12 cellular contexts compared by ENCODE assay signal in the genomic region with DNA sequence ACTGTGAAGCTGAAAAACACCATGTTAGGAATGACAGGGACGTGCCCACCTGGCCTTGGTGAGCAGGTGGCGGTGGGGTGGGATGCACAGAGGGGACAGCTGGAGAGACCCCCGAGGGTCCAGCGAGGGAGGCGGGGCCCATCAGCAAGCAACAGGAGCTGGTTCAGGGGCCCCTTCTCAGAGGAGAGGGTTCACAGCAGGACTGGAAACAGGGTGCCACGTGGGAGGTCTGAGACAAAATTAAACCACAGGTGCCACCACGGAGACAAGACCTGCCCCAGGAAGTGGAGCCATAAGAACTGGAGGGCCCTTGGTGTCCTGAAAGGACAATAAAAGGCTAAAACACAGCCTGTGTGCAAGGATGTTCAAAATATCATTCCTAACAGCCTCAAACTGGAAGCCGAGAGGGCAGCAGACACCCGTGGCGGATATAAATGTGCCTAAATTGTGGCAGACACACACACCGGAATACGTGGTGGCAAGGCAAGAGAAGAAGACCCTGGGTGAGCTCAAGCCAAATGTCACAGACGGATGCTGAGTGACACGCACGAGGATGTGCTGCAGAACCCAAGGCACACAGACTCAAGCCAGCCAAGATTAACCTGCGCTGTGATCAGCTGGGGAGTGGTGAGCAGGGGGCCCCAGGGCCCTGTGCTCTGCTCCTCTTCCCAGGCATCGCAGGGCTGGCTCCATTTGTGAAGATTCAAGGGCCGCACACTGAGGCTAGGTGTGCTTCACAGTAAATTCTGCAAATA. TPM values are rescaled to one million over a fixed set of nuclear protein-coding genes. Genes with fewer than 3 reads are reported as not detected.
DNase-seq lines count a peak whose midpoint lies in the region; ATAC-seq and TF ChIP-seq lines count a peak whose summit lies in the region.
"Had no signal": no experiment of that assay in that cellular context is flagged by ENCODE, and none has a peak within 500 bp of the region (broad histone marks: within the 10 kb centered on the region; RNA-seq: fewer than 3 reads in every experiment).

No MANE protein-coding gene starts in this region.

- no peak overlapping the region for H3K4me3 ChIP-seq in upper lobe of right lung
- H3K4me3 ChIP-seq: GM23248, left ventricle myocardium inferior had no signal

- H3K27me3 ChIP-seq in upper lobe of right lung: no peaks in the 10 kb centered on the region

- peaks cover 8% of the 10 kb centered on the region for H3K4me1 ChIP-seq in upper lobe of right lung

- no peaks in the 10 kb centered on the region for H3K9me3 ChIP-seq in upper lobe of right lung

- peak in 1 of 2 donors; percentile 6 for ATAC-seq in activated naive CD4-positive, alpha-beta T cell treated with anti-CD3 and anti-CD28 coated beads, Interleukin-2, amount 50 U/mL, for 72 hours
- peak; percentile 39 to 45 for ATAC-seq in naive thymus-derived CD8-positive, alpha-beta T cell
- ATAC-seq in upper lobe of right lung: no peak

- peaks cover 63 to 94% (median 93%) of the 10 kb centered on the region in 4 donors for H3K4me1 Mint-ChIP-seq in naive thymus-derived CD8-positive, alpha-beta T cell
- H3K4me1 Mint-ChIP-seq in mesothelial cell of epicardium (peaks cover 16% of the 10 kb centered on the region), chondrocyte (ENCODE audit: low read depth) (peaks cover 15% of the 10 kb centered on the region)

- H3K36me3 Mint-ChIP-seq in activated naive CD4-positive, alpha-beta T cell treated with anti-CD3 and anti-CD28 coated beads, Interleukin-2, amount 50 U/mL, for 72 hours: peaks cover 28 to 69% of the 10 kb centered on the region in 2 donors
- H3K36me3 Mint-ChIP-seq in naive thymus-derived CD8-positive, alpha-beta T cell: peaks cover 30 to 58% (median 44%) of the 10 kb centered on the region in 3 donors
- H3K36me3 Mint-ChIP-seq in mesothelial cell of epicardium (peaks cover 16% of the 10 kb centered on the region), chondrocyte (ENCODE audit: low read depth) (no peaks in the 10 kb centered on the region)

- H3K27me3 Mint-ChIP-seq in naive thymus-derived CD8-positive, alpha-beta T cell: no peaks in the 10 kb centered on the region
- no peaks in the 10 kb centered on the region for H3K27me3 Mint-ChIP-seq in mesothelial cell of epicardium (ENCODE audit: low read depth)
- H3K27me3 Mint-ChIP-seq in chondrocyte (ENCODE audit: low read depth): no peaks in the 10 kb centered on the region

- no peaks in the 10 kb centered on the region for H3K36me3 ChIP-seq in upper lobe of right lung
- H3K36me3 ChIP-seq: left ventricle myocardium inferior had no signal

- H3K9me3 Mint-ChIP-seq in activated naive CD4-positive, alpha-beta T cell treated with anti-CD3 and anti-CD28 coated beads, Interleukin-2, amount 50 U/mL, for 72 hours: peaks cover 0 to 5% of the 10 kb centered on the region in 2 donors
- H3K9me3 Mint-ChIP-seq in naive thymus-derived CD8-positive, alpha-beta T cell: peaks cover 0 to 9% (median 2%) of the 10 kb centered on the region in 9 donors
- H3K9me3 Mint-ChIP-seq in mesothelial cell of epicardium (peaks cover 6% of the 10 kb centered on the region), chondrocyte (ENCODE audit: low read depth) (peaks cover 6% of the 10 kb centered on the region)

- TF ChIP-seq CTCF in upper lobe of right lung (IDR thresholded peaks at IDR 0.05) (no peak), mesothelial cell of epicardium (IDR thresholded peaks at IDR 0.05; ENCODE audit: unreplicated experiment) (no peak), chondrocyte (IDR thresholded peaks at IDR 0.05) (no peak)

- H3K4me3 Mint-ChIP-seq in naive thymus-derived CD8-positive, alpha-beta T cell: peak overlapping the region; percentile 73 to 99 (median 95)
- H3K4me3 Mint-ChIP-seq in mesothelial cell of epicardium (no peak overlapping the region), chondrocyte (ENCODE audit: unreplicated experiment) (no peak overlapping the region)

- intact Hi-C loops in upper lobe of right lung (cut with DNase I): no loop called here

- POLR2A ChIA-PET in naive thymus-derived CD8-positive, alpha-beta T cell (lab: Charles Lee): interaction anchor here (0.7 to 5.4 kb wide), 26 partner anchors 8 to 79 kb away, joined by 3 to 62 read pairs (median 6); a partner anchor contains a TSS

- peak overlapping the region; percentile 85 to 97 for H3K27ac Mint-ChIP-seq in activated naive CD4-positive, alpha-beta T cell treated with anti-CD3 and anti-CD28 coated beads, Interleukin-2, amount 50 U/mL, for 72 hours
- H3K27ac Mint-ChIP-seq in naive thymus-derived CD8-positive, alpha-beta T cell: peak overlapping the region; percentile 94 to 99 (median 95)
- H3K27ac Mint-ChIP-seq in mesothelial cell of epicardium (no peak overlapping the region), chondrocyte (ENCODE audit: unreplicated experiment) (no peak overlapping the region)

- peak; percentile 70 for DNase-seq in stimulated activated CD4-positive, alpha-beta T cell treated with anti-CD3 and anti-CD28 coated beads, Interleukin-15, amount 100 ng/mL, for 24 hours
- DNase-seq in stimulated activated CD4-positive, alpha-beta T cell treated with anti-CD3 and anti-CD28 coated beads, Interleukin-2, amount 100 ng/mL, for 48 hours: no peak
- peak in 1 of 2 donors; percentile 57 for DNase-seq in activated naive CD4-positive, alpha-beta T cell treated with anti-CD3 and anti-CD28 coated beads, Interleukin-2, amount 50 U/mL, for 72 hours (ENCODE audit: low spot score in 2 of 2)
- peak in 5 of 10 donors; percentile 53 to 79 (median 63) for DNase-seq in naive thymus-derived CD8-positive, alpha-beta T cell
- peak; percentile 34 for DNase-seq in upper lobe of right lung
- DNase-seq in mesothelial cell of epicardium (ENCODE audit: low spot score in 2 of 2, unreplicated experiment in 2 of 2): no peak
- no peak for DNase-seq in ureter (ENCODE audit: low spot score)
- no peak for DNase-seq in chondrocyte (ENCODE audit: low spot score)
- DNase-seq: DMS79, GM23248, left ventricle myocardium inferior, MM.1S had no signal

- no peak overlapping the region for H3K27ac ChIP-seq in upper lobe of right lung
- H3K27ac ChIP-seq: GM23248, left ventricle myocardium inferior had no signal

RNA-seq across cellular contexts. Expression of a gene that starts 16.6 kb away (rescaled TPM):
- total RNA-seq in activated naive CD4-positive, alpha-beta T cell treated with anti-CD3 and anti-CD28 coated beads, Interleukin-2, amount 50 U/mL, for 72 hours: 100 to 1,000 TPM; 211 to 278 TPM
- total RNA-seq in naive thymus-derived CD8-positive, alpha-beta T cell: 100 to 1,000 TPM; 565 to 573 TPM
- 100 to 1,000 TPM; 154 to 359 (median 176) TPM for polyA plus RNA-seq in naive thymus-derived CD8-positive, alpha-beta T cell
- total RNA-seq in upper lobe of right lung (46.2 TPM), mesothelial cell of epicardium (41.8 to 44.7 TPM (median 42.7 TPM) in 3 replicates), ureter (54.3 TPM), chondrocyte (3.3 to 3.8 TPM (median 3.8 TPM) in 3 replicates)

Comparison
In these comparisons a context has a peak if more than half of its experiments do, and no peak if none do; other contexts are left out.
1. DNase-seq: peak in stimulated activated CD4-positive, alpha-beta T cell treated with anti-CD3 and anti-CD28 coated beads, Interleukin-15, amount 100 ng/mL, for 24 hours (single experiment) and upper lobe of right lung (single experiment); none in stimulated activated CD4-positive, alpha-beta T cell treated with anti-CD3 and anti-CD28 coated beads, Interleukin-2, amount 100 ng/mL, for 48 hours (0 of 2), mesothelial cell of epicardium (0 of 2), ureter (single experiment) and chondrocyte (single experiment).
2. H3K27ac Mint-ChIP-seq: peak in activated naive CD4-positive, alpha-beta T cell treated with anti-CD3 and anti-CD28 coated beads, Interleukin-2, amount 50 U/mL, for 72 hours (2 of 2) and naive thymus-derived CD8-positive, alpha-beta T cell (10 of 10); none in mesothelial cell of epicardium (single experiment) and chondrocyte (single experiment).
3. H3K4me3 Mint-ChIP-seq: peak in naive thymus-derived CD8-positive, alpha-beta T cell (10 of 10); none in mesothelial cell of epicardium (single experiment) and chondrocyte (single experiment).